Comparison of ENCODE assay signal across 8 cellular contexts in the genomic region with DNA sequence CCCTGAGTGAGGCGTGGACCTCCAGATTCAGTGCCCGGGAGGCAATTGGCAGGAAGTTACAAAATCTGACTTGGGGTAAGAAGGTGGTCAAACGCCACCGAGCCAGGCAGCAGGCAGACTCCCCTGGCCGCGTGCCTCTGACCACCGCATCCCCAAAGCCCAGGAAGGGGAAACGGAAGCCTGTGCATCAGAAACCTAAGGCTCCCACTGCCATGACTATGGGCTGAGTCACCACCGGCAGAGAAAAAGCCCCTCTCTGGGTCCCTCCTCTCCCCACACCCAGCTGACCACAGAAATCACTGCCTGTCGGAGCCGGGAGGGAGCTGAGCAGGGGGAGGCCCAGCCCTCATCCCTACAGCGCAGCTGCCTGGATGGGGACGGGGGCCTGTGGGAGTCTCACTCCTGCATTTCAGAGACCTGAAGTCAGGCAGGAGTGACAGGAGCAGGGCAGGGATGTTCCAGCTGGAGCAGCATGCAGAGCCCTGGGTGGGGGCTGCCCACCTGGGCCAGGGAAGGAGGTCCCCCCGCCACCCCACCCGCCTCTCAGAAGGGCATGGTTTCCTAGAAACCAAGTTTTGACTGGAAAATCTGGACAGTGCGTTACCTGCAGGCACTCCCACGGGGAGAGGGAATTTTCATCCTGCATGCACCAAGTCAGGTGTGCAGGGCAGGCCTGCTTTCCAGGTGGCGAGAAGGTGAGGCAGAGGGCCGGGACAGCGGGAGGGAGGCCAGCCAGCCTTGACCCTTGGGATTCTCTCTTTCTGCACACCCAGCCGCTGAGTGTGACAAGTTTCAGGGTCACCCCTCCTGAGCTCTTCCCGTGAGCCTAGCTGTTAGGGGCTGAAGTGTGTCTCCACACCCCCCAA.
DNase-seq lines count a peak whose midpoint lies in the region; ATAC-seq and TF ChIP-seq lines count a peak whose summit lies in the region.

No MANE protein-coding gene starts in this region.

- H3K27ac Mint-ChIP-seq in CD14-positive monocyte: peak overlapping the region; percentile 90 to 96 (median 95)
- peak overlapping the region; percentile 83 for H3K27ac Mint-ChIP-seq in stimulated activated effector memory CD8-positive, alpha-beta T cell treated with anti-CD3 and anti-CD28 coated beads, Interleukin-12 subunit alpha, Interleukin-12 subunit beta, amount 100 ng/mL, for 72 hours

- DNase-seq in CD14-positive monocyte (ENCODE audit: low spot score) (peak; percentile 99), LHCN-M2 (ENCODE audit: low read depth) (peak; percentile 99), adipocyte (ENCODE audit: low read depth) (peak; percentile 94), iris pigment epithelial cell (ENCODE audit: low read depth) (peak; percentile 99), BE2C (no peak), T-helper 9 cell (no peak)
- peak; percentile 26 to 59 for DNase-seq in stimulated activated effector memory CD8-positive, alpha-beta T cell treated with anti-CD3 and anti-CD28 coated beads, Interleukin-12 subunit alpha, Interleukin-12 subunit beta, amount 100 ng/mL, for 72 hours (ENCODE audit: low spot score in 2 of 2)

- H3K4me1 Mint-ChIP-seq in CD14-positive monocyte: peaks cover 38% of the 10 kb centered on the region
- H3K4me1 Mint-ChIP-seq in stimulated activated effector memory CD8-positive, alpha-beta T cell treated with anti-CD3 and anti-CD28 coated beads, Interleukin-12 subunit alpha, Interleukin-12 subunit beta, amount 100 ng/mL, for 72 hours: peaks cover 7% of the 10 kb centered on the region

- peaks cover 43% of the 10 kb centered on the region for H3K4me1 ChIP-seq in adipocyte (ENCODE audit: control insufficient read depth, insufficient read depth, low read length)
- no peaks in the 10 kb centered on the region for H3K4me1 ChIP-seq in BE2C

- ATAC-seq in stimulated activated effector memory CD8-positive, alpha-beta T cell treated with anti-CD3 and anti-CD28 coated beads, Interleukin-12 subunit alpha, Interleukin-12 subunit beta, amount 100 ng/mL, for 72 hours: peak; percentile 95
- no peak for ATAC-seq in GM21619 (IDR thresholded peaks at IDR 0.05; ENCODE audit: unreplicated experiment)

- H3K4me3 Mint-ChIP-seq in CD14-positive monocyte: peak overlapping the region in 1 of 2 donors; percentile 6
- H3K4me3 Mint-ChIP-seq in stimulated activated effector memory CD8-positive, alpha-beta T cell treated with anti-CD3 and anti-CD28 coated beads, Interleukin-12 subunit alpha, Interleukin-12 subunit beta, amount 100 ng/mL, for 72 hours: no peak overlapping the region

- peaks cover 2 to 6% (median 3%) of the 10 kb centered on the region in 3 donors for H3K27me3 Mint-ChIP-seq in CD14-positive monocyte (ENCODE audit: low read depth in 3 of 3)

- H3K4me3 ChIP-seq in adipocyte (ENCODE audit: low read length) (no peak overlapping the region), BE2C (ENCODE audit: low read depth, low read length) (no peak overlapping the region)

- H3K27me3 ChIP-seq in adipocyte (replicated peaks; ENCODE audit: control insufficient read depth, insufficient read depth, low read length) (no peaks in the 10 kb centered on the region), BE2C (no peaks in the 10 kb centered on the region)

- H3K36me3 ChIP-seq in adipocyte (ENCODE audit: control insufficient read depth, insufficient read depth, low read length, severe bottlenecking) (peaks cover 46% of the 10 kb centered on the region), BE2C (no peaks in the 10 kb centered on the region; the same call in 1 of the 2 replicates)

- peaks cover 75 to 91% of the 10 kb centered on the region in 2 donors for H3K36me3 Mint-ChIP-seq in CD14-positive monocyte
- peaks cover 86% of the 10 kb centered on the region for H3K36me3 Mint-ChIP-seq in stimulated activated effector memory CD8-positive, alpha-beta T cell treated with anti-CD3 and anti-CD28 coated beads, Interleukin-12 subunit alpha, Interleukin-12 subunit beta, amount 100 ng/mL, for 72 hours

- no peaks in the 10 kb centered on the region for H3K9me3 ChIP-seq in adipocyte (ENCODE audit: control insufficient read depth, low read length)
- H3K9me3 ChIP-seq in BE2C: peaks cover 5% of the 10 kb centered on the region

- TF ChIP-seq CTCF in CD14-positive monocyte (IDR thresholded peaks at IDR 0.05) (no peak), BE2C (IDR thresholded peaks at IDR 0.05; ENCODE audit: low read depth, low read length) (no peak)

- H3K9me3 Mint-ChIP-seq in CD14-positive monocyte: peaks cover 6 to 20% (median 13%) of the 10 kb centered on the region in 7 donors
- H3K9me3 Mint-ChIP-seq in stimulated activated effector memory CD8-positive, alpha-beta T cell treated with anti-CD3 and anti-CD28 coated beads, Interleukin-12 subunit alpha, Interleukin-12 subunit beta, amount 100 ng/mL, for 72 hours: no peaks in the 10 kb centered on the region

- H3K9ac ChIP-seq in adipocyte (ENCODE audit: low read length): peak overlapping the region; percentile 67

- intact Hi-C loops in CD14-positive monocyte (cut with micrococcal nuclease): loop anchor here (5.0 kb wide), 3 partner anchors 38 to 268 kb away; partner anchors contain the start of gene CDK9 (in 1 of the 2)

Comparison
In these comparisons a context has a peak if more than half of its experiments do, and no peak if none do; other contexts are left out.
1. DNase-seq: peak in CD14-positive monocyte (single experiment), LHCN-M2 (single experiment), adipocyte (single experiment), iris pigment epithelial cell (single experiment) and stimulated activated effector memory CD8-positive, alpha-beta T cell treated with anti-CD3 and anti-CD28 coated beads, Interleukin-12 subunit alpha, Interleukin-12 subunit beta, amount 100 ng/mL, for 72 hours (2 of 2); none in BE2C (single experiment) and T-helper 9 cell (single experiment).